Comparison of ENCODE assay signal across 17 cellular contexts in genomic region chr6:81911446-81911845, GRCh38.
A peak's percentile ranks its signal among the peaks of the same experiment; 100 is the strongest.
DNase-seq lines count a peak whose midpoint lies in the region; ATAC-seq and TF ChIP-seq lines count a peak whose summit lies in the region.
"Had no signal": no experiment of that assay in that cellular context is flagged by ENCODE, and none has a peak within 500 bp of the region (broad histone marks: within the 10 kb centered on the region; RNA-seq: fewer than 3 reads in every experiment).

No MANE protein-coding gene starts in this region.

- ATAC-seq in GM23338 (peak; percentile 32; the same call in 2 of the 3 replicates), WTC11 (peak; percentile 58; the same call in 1 of the 2 replicates), HG03342 (IDR thresholded peaks at IDR 0.05; ENCODE audit: unreplicated experiment) (no peak)

- in situ Hi-C loops in transverse colon (cut with MboI; ENCODE audit: low pct_ligation_motif_present in 1 of 4, low pct_unique_long_range_greater_than_20kb in 1 of 4, low sequenced_read_pairs in 3 of 4), result no loop called here

- DNase-seq in D341Med (ENCODE audit: low spot score) (peak; percentile 36), GM23338 (ENCODE audit: low spot score) (no peak), NCI-H2171 (lab: John Stamatoyannopoulos, UW) (peak; percentile 64), WTC11 (ENCODE audit: low spot score) (no peak), GM03348 (ENCODE audit: low spot score) (no peak), transverse colon (no peak), adrenal gland (no peak)
- DNase-seq: CD4-positive, CD25-positive, alpha-beta regulatory T cell; H7; Kasumi-1; NCI-H187; NCI-H748 treated with DMSO at 0.1 percent for 48 hours; OCI-M1; T-helper 1 cell had no signal

- H3K36me3 ChIP-seq in GM23338 (ENCODE audit: insufficient read depth) (no peaks in the 10 kb centered on the region), transverse colon (no peaks in the 10 kb centered on the region), adrenal gland (replicated peaks in 1 of 2) (no peaks in the 10 kb centered on the region)
- H3K36me3 ChIP-seq: SJSA1 had no signal

- POLR2A ChIA-PET in WTC11 (lab: Charles Lee), result no interaction called here

- H3K27me3 ChIP-seq in GM23338 (ENCODE audit: insufficient read depth) (no peaks in the 10 kb centered on the region), transverse colon (no peaks in the 10 kb centered on the region), adrenal gland (no peaks in the 10 kb centered on the region)
- H3K27me3 ChIP-seq: SJSA1 had no signal

- H3K27me3 Mint-ChIP-seq in GM23338 (ENCODE audit: insufficient read depth, low read depth, poor library complexity) (peaks cover 2% of the 10 kb centered on the region), WTC11 (ENCODE audit: low read depth) (no peaks in the 10 kb centered on the region)
- H3K27me3 Mint-ChIP-seq: B cell; CD4-positive, CD25-positive, alpha-beta regulatory T cell had no signal

- H3K79me2 ChIP-seq in GM23338 (replicated peaks; ENCODE audit: insufficient read depth), result no peaks in the 10 kb centered on the region

- no peaks in the 10 kb centered on the region for H4K20me1 ChIP-seq in GM23338 (replicated peaks; ENCODE audit: insufficient read depth)

- H3K9me3 Mint-ChIP-seq in GM23338, result no peaks in the 10 kb centered on the region
- no peaks in the 10 kb centered on the region for H3K9me3 Mint-ChIP-seq in WTC11

- CTCF ChIA-PET in WTC11 (lab: Charles Lee), result no interaction called here

- no peak for TF ChIP-seq CTCF in GM23338 (conservative IDR thresholded peaks at IDR 0.05; ENCODE audit: low read depth in 2 of 2)
- no peak for TF ChIP-seq CTCF in WTC11 (IDR thresholded peaks at IDR 0.05)
- no peak for TF ChIP-seq CTCF in transverse colon (IDR thresholded peaks at IDR 0.05)
- TF ChIP-seq CTCF in adrenal gland (IDR thresholded peaks at IDR 0.05), result no peak

- H3K9me3 ChIP-seq in transverse colon, result no peaks in the 10 kb centered on the region
- peaks cover 0 to 11% (median 0%) of the 10 kb centered on the region in 3 donors for H3K9me3 ChIP-seq in adrenal gland (replicated peaks in 1 of 3)
- H3K9me3 ChIP-seq: SJSA1 had no signal

- peaks cover 13% of the 10 kb centered on the region for H3K4me1 Mint-ChIP-seq in GM23338
- H3K4me1 Mint-ChIP-seq in WTC11, result peaks cover 17% of the 10 kb centered on the region
- H3K4me1 Mint-ChIP-seq: B cell; CD4-positive, CD25-positive, alpha-beta regulatory T cell had no signal

- no peak overlapping the region for H3K27ac ChIP-seq in GM23338 (ENCODE audit: low read depth)
- no peak overlapping the region for H3K27ac ChIP-seq in transverse colon
- H3K27ac ChIP-seq in adrenal gland, result no peak overlapping the region
- H3K27ac ChIP-seq: SJSA1 had no signal

- H2AFZ ChIP-seq in GM23338, result no peak overlapping the region

- peaks cover 8% of the 10 kb centered on the region for H3K4me1 ChIP-seq in GM23338 (ENCODE audit: insufficient read depth)
- peaks cover 0 to 4% (median 0%) of the 10 kb centered on the region in 4 donors for H3K4me1 ChIP-seq in transverse colon
- H3K4me1 ChIP-seq in adrenal gland (replicated peaks in 1 of 2), result no peaks in the 10 kb centered on the region

- no peak for TF ChIP-seq POLR2A in transverse colon (IDR thresholded peaks at IDR 0.05)
- TF ChIP-seq POLR2A in adrenal gland (IDR thresholded peaks at IDR 0.05), result no peak

- no peak overlapping the region for H3K4me3 ChIP-seq in GM23338
- no peak overlapping the region for H3K4me3 ChIP-seq in transverse colon
- no peak overlapping the region for H3K4me3 ChIP-seq in adrenal gland
- H3K4me3 ChIP-seq: SJSA1 had no signal

- no peak overlapping the region for H3K4me3 Mint-ChIP-seq in GM23338
- H3K4me3 Mint-ChIP-seq in WTC11, result no peak overlapping the region
- H3K4me3 Mint-ChIP-seq: B cell; CD4-positive, CD25-positive, alpha-beta regulatory T cell had no signal

- intact Hi-C loops in transverse colon (cut with DNase I; ENCODE audit: low total_unique reads) (no loop called here), adrenal gland (cut with DNase I) (no loop called here)

- no peak for TF ChIP-seq EP300 in transverse colon (IDR thresholded peaks at IDR 0.05; ENCODE audit: low read depth)

- H3K4me2 ChIP-seq in GM23338, result no peak overlapping the region

- H3F3A ChIP-seq in GM23338 (replicated peaks; ENCODE audit: low read depth), result no peaks in the 10 kb centered on the region

- H3K27ac Mint-ChIP-seq in GM23338, result no peak overlapping the region
- no peak overlapping the region for H3K27ac Mint-ChIP-seq in WTC11
- H3K27ac Mint-ChIP-seq: B cell; CD4-positive, CD25-positive, alpha-beta regulatory T cell had no signal

- 83 to 84% methylated on average over 2 of the region's 2 CpGs for WGBS in transverse colon (ENCODE audit: low coverage in 1 of 2), 2 donors
- WGBS in adrenal gland, 4 donors, result 81 to 89% (median 89%) methylated on average over 2 of the region's 2 CpGs

- peaks cover 3% of the 10 kb centered on the region; the same call in 1 of the 2 replicates for H3K9me2 ChIP-seq in GM23338 (ENCODE audit: insufficient read depth)

- H3K36me3 Mint-ChIP-seq in GM23338 (ENCODE audit: low read depth) (no peaks in the 10 kb centered on the region), WTC11 (no peaks in the 10 kb centered on the region)
- H3K36me3 Mint-ChIP-seq: CD4-positive, CD25-positive, alpha-beta regulatory T cell had no signal

TF ChIP-seq in GM23338, 12 proteins besides CTCF, POLR2A, EP300 and RAD21:
- TF ChIP-seq STAT1 (IDR thresholded peaks at IDR 0.05; ENCODE audit: unreplicated experiment), result no peak

TF ChIP-seq in WTC11, 78 proteins besides CTCF, POLR2A, EP300 and RAD21 (continues in another document):
- no peak for TF ChIP-seq ERG (CRISPR knock-in tag; IDR thresholded peaks at IDR 0.05)
- no peak for TF ChIP-seq FOXP4 (CRISPR knock-in tag; IDR thresholded peaks at IDR 0.05)
- TF ChIP-seq MXD4 (CRISPR knock-in tag; IDR thresholded peaks at IDR 0.05; ENCODE audit: borderline replicate concordance), result no peak
- no peak for TF ChIP-seq ARID4B (CRISPR knock-in tag; IDR thresholded peaks at IDR 0.05; ENCODE audit: borderline replicate concordance)
- TF ChIP-seq PREB (CRISPR knock-in tag; IDR thresholded peaks at IDR 0.05; ENCODE audit: borderline replicate concordance), result no peak

Comparison
In these comparisons a context has a peak if more than half of its experiments do, and no peak if none do; other contexts are left out.
1. DNase-seq: peak in D341Med (single experiment) and NCI-H2171 (single experiment); none in GM23338 (single experiment), WTC11 (single experiment), GM03348 (single experiment), transverse colon (single experiment) and adrenal gland (0 of 7).